1 cellular context compared by ENCODE assay signal in the genomic region with DNA sequence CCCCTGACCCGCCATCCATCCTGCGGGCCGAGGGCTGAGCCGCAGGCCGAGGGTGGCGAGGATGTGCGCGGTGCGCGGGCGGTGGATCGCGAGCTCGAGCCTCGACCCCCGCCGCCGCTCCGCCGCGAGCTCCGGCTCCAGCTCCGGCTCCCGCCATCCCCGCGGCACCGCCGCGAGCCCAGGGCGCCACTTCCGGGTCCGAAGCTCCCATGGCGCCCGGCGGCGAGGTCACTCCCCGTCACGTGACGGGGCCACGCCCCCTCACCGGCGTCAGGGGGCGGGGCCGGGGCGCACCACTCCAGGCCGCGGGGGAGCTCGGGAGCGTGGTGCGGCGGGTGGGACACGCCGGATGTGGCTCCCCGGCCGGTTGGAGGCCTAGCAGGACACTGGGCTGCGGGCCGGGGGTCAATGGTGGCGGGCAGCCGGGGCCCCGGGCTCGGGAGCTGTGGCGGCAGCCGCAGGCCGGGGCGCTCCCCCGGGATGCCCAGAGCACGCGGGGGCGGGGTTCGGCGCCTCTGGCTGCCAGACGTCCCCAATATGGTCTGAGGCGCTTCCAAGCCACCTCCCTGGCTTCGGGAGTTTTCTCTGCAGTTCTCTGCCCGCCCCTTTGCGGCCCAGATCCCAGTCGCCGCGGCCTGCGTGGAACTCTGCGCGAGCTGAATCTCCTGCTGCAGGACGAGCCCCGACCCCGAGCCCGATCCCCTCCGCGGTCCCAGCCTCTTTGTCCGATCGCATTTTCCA.
TF ChIP-seq lines count a peak whose summit lies in the region.

A gene with protein sequence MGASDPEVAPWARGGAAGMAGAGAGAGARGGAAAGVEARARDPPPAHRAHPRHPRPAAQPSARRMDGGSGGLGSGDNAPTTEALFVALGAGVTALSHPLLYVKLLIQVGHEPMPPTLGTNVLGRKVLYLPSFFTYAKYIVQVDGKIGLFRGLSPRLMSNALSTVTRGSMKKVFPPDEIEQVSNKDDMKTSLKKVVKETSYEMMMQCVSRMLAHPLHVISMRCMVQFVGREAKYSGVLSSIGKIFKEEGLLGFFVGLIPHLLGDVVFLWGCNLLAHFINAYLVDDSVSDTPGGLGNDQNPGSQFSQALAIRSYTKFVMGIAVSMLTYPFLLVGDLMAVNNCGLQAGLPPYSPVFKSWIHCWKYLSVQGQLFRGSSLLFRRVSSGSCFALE (minus strand): TSS at position 234 of the 741 bp plus-strand sequence. CDS start 23 bp downstream, at position 211.

TF ChIP-seq in H1, 55 proteins besides CTCF, POLR2A, EP300 and RAD21 (continued from another document):
- TF ChIP-seq CTBP2 (IDR thresholded peaks at IDR 0.05; ENCODE audit: borderline replicate concordance, insufficient read depth, insufficient read length, low read length) (no peak), CREB1 (IDR thresholded peaks at IDR 0.05) (peak; percentile 82; the same call in 1 of the 2 replicates), RBBP5 (IDR thresholded peaks at IDR 0.05; ENCODE audit: borderline replicate concordance, low read depth, low read length) (peak; percentile 88; the same call in 1 of the 2 replicates), CEBPB (IDR thresholded peaks at IDR 0.05; ENCODE audit: low read depth, low read length) (no peak), YY1 (IDR thresholded peaks at IDR 0.05; ENCODE audit: low read depth, low read length) (peak; percentile 86), RNF2 (IDR thresholded peaks at IDR 0.05; ENCODE audit: borderline replicate concordance, low read depth, low read length, missing control alignments, poor library complexity, severe bottlenecking) (no peak), NANOG (IDR thresholded peaks at IDR 0.05; ENCODE audit: insufficient read depth, low read depth, low read length, poor library complexity, severe bottlenecking) (no peak), SIN3A (conservative IDR thresholded peaks at IDR 0.05 in 1 of 2, IDR thresholded peaks at IDR 0.05 in 1 of 2; ENCODE audit: low read depth in 1 of 2, low read length in 2 of 2) (peak; percentile 40 to 96; a peak in 2 of 4 replicates), KDM5A (IDR thresholded peaks at IDR 0.05; ENCODE audit: low read length) (no peak), CBX5 (IDR thresholded peaks at IDR 0.05; ENCODE audit: low read depth, low read length) (no peak), SP4 (IDR thresholded peaks at IDR 0.05; ENCODE audit: low read length) (no peak), RFX5 (IDR thresholded peaks at IDR 0.05; ENCODE audit: borderline replicate concordance, low read depth, low read length) (no peak), NRF1 (IDR thresholded peaks at IDR 0.05; ENCODE audit: low read depth, low read length) (0 out of 2 replicates have a peak, but pooled peaks have one; percentile 9), JUN (IDR thresholded peaks at IDR 0.05; ENCODE audit: low read depth, low read length) (no peak), GTF2F1 (IDR thresholded peaks at IDR 0.05; ENCODE audit: borderline replicate concordance, low read depth, low read length) (no peak), JUND (IDR thresholded peaks at IDR 0.05; ENCODE audit: low read length) (peak; percentile 87), HDAC2 (IDR thresholded peaks at IDR 0.05; ENCODE audit: borderline replicate concordance in 1 of 2, low read depth in 2 of 2, low read length in 2 of 2) (no peak), RXRA (IDR thresholded peaks at IDR 0.05; ENCODE audit: insufficient read depth, low read depth, low read length) (no peak), TBP (IDR thresholded peaks at IDR 0.05; ENCODE audit: low read depth, low read length) (peak; percentile 73), SRF (IDR thresholded peaks at IDR 0.05; ENCODE audit: low read depth, low read length) (no peak), EGR1 (IDR thresholded peaks at IDR 0.05; ENCODE audit: borderline replicate concordance, low read depth, low read length) (peak; percentile 78; the same call in 1 of the 2 replicates), HDAC6 (IDR thresholded peaks at IDR 0.05; ENCODE audit: low read depth, low read length) (no peak), KDM1A (IDR thresholded peaks at IDR 0.05; ENCODE audit: borderline replicate concordance, low read length) (no peak), FOSL1 (IDR thresholded peaks at IDR 0.05; ENCODE audit: insufficient read depth, low read depth, low read length) (no peak), TCF12 (IDR thresholded peaks at IDR 0.05; ENCODE audit: low read depth, low read length) (no peak), SIX5 (IDR thresholded peaks at IDR 0.05; ENCODE audit: low read depth, low read length) (no peak), ZNF274 (IDR thresholded peaks at IDR 0.05; ENCODE audit: borderline replicate concordance, extremely low read depth, low read length) (no peak), BCL11A (IDR thresholded peaks at IDR 0.05; ENCODE audit: low read depth in 2 of 2, low read length in 2 of 2) (no peak), MAFK (IDR thresholded peaks at IDR 0.05; ENCODE audit: low read depth, low read length) (no peak), CHD2 (IDR thresholded peaks at IDR 0.05; ENCODE audit: low read length) (no peak), CBX8 (IDR thresholded peaks at IDR 0.05; ENCODE audit: borderline replicate concordance, low read depth, low read length) (no peak), GABPA (IDR thresholded peaks at IDR 0.05; ENCODE audit: borderline replicate concordance, insufficient read depth, low read length) (no peak; the same call in 1 of the 2 replicates), SIRT6 (IDR thresholded peaks at IDR 0.05; ENCODE audit: low read length) (no peak), SP2 (IDR thresholded peaks at IDR 0.05; ENCODE audit: low read length) (no peak), POLR2AphosphoS5 (IDR thresholded peaks at IDR 0.05; ENCODE audit: low read depth, low read length) (peak; percentile 67), BRCA1 (IDR thresholded peaks at IDR 0.05; ENCODE audit: low read depth, low read length) (no peak; the same call in 1 of the 2 replicates), SAP30 (IDR thresholded peaks at IDR 0.05; ENCODE audit: insufficient read depth, insufficient replicate concordance, low read length) (no peak), TAF1 (IDR thresholded peaks at IDR 0.05; ENCODE audit: low read depth, low read length) (peak; percentile 86)
- TF ChIP-seq, protein P1, sequence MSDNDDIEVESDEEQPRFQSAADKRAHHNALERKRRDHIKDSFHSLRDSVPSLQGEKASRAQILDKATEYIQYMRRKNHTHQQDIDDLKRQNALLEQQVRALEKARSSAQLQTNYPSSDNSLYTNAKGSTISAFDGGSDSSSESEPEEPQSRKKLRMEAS (IDR thresholded peaks at IDR 0.05): peak; percentile 62
- TF ChIP-seq, protein P2, sequence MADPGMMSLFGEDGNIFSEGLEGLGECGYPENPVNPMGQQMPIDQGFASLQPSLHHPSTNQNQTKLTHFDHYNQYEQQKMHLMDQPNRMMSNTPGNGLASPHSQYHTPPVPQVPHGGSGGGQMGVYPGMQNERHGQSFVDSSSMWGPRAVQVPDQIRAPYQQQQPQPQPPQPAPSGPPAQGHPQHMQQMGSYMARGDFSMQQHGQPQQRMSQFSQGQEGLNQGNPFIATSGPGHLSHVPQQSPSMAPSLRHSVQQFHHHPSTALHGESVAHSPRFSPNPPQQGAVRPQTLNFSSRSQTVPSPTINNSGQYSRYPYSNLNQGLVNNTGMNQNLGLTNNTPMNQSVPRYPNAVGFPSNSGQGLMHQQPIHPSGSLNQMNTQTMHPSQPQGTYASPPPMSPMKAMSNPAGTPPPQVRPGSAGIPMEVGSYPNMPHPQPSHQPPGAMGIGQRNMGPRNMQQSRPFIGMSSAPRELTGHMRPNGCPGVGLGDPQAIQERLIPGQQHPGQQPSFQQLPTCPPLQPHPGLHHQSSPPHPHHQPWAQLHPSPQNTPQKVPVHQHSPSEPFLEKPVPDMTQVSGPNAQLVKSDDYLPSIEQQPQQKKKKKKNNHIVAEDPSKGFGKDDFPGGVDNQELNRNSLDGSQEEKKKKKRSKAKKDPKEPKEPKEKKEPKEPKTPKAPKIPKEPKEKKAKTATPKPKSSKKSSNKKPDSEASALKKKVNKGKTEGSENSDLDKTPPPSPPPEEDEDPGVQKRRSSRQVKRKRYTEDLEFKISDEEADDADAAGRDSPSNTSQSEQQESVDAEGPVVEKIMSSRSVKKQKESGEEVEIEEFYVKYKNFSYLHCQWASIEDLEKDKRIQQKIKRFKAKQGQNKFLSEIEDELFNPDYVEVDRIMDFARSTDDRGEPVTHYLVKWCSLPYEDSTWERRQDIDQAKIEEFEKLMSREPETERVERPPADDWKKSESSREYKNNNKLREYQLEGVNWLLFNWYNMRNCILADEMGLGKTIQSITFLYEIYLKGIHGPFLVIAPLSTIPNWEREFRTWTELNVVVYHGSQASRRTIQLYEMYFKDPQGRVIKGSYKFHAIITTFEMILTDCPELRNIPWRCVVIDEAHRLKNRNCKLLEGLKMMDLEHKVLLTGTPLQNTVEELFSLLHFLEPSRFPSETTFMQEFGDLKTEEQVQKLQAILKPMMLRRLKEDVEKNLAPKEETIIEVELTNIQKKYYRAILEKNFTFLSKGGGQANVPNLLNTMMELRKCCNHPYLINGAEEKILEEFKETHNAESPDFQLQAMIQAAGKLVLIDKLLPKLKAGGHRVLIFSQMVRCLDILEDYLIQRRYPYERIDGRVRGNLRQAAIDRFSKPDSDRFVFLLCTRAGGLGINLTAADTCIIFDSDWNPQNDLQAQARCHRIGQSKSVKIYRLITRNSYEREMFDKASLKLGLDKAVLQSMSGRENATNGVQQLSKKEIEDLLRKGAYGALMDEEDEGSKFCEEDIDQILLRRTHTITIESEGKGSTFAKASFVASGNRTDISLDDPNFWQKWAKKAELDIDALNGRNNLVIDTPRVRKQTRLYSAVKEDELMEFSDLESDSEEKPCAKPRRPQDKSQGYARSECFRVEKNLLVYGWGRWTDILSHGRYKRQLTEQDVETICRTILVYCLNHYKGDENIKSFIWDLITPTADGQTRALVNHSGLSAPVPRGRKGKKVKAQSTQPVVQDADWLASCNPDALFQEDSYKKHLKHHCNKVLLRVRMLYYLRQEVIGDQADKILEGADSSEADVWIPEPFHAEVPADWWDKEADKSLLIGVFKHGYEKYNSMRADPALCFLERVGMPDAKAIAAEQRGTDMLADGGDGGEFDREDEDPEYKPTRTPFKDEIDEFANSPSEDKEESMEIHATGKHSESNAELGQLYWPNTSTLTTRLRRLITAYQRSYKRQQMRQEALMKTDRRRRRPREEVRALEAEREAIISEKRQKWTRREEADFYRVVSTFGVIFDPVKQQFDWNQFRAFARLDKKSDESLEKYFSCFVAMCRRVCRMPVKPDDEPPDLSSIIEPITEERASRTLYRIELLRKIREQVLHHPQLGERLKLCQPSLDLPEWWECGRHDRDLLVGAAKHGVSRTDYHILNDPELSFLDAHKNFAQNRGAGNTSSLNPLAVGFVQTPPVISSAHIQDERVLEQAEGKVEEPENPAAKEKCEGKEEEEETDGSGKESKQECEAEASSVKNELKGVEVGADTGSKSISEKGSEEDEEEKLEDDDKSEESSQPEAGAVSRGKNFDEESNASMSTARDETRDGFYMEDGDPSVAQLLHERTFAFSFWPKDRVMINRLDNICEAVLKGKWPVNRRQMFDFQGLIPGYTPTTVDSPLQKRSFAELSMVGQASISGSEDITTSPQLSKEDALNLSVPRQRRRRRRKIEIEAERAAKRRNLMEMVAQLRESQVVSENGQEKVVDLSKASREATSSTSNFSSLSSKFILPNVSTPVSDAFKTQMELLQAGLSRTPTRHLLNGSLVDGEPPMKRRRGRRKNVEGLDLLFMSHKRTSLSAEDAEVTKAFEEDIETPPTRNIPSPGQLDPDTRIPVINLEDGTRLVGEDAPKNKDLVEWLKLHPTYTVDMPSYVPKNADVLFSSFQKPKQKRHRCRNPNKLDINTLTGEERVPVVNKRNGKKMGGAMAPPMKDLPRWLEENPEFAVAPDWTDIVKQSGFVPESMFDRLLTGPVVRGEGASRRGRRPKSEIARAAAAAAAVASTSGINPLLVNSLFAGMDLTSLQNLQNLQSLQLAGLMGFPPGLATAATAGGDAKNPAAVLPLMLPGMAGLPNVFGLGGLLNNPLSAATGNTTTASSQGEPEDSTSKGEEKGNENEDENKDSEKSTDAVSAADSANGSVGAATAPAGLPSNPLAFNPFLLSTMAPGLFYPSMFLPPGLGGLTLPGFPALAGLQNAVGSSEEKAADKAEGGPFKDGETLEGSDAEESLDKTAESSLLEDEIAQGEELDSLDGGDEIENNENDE (IDR thresholded peaks at IDR 0.05; ENCODE audit: insufficient replicate concordance, low read length): no peak
- TF ChIP-seq, protein P3, sequence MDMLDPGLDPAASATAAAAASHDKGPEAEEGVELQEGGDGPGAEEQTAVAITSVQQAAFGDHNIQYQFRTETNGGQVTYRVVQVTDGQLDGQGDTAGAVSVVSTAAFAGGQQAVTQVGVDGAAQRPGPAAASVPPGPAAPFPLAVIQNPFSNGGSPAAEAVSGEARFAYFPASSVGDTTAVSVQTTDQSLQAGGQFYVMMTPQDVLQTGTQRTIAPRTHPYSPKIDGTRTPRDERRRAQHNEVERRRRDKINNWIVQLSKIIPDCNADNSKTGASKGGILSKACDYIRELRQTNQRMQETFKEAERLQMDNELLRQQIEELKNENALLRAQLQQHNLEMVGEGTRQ (IDR thresholded peaks at IDR 0.05; ENCODE audit: low read length): peak; percentile 98
- TF ChIP-seq, protein P4, sequence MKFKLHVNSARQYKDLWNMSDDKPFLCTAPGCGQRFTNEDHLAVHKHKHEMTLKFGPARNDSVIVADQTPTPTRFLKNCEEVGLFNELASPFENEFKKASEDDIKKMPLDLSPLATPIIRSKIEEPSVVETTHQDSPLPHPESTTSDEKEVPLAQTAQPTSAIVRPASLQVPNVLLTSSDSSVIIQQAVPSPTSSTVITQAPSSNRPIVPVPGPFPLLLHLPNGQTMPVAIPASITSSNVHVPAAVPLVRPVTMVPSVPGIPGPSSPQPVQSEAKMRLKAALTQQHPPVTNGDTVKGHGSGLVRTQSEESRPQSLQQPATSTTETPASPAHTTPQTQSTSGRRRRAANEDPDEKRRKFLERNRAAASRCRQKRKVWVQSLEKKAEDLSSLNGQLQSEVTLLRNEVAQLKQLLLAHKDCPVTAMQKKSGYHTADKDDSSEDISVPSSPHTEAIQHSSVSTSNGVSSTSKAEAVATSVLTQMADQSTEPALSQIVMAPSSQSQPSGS (IDR thresholded peaks at IDR 0.05; ENCODE audit: low read length): no peak
- TF ChIP-seq, protein P5, sequence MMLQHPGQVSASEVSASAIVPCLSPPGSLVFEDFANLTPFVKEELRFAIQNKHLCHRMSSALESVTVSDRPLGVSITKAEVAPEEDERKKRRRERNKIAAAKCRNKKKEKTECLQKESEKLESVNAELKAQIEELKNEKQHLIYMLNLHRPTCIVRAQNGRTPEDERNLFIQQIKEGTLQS (IDR thresholded peaks at IDR 0.05; ENCODE audit: insufficient read depth, low read depth, low read length): peak; percentile 92
